1 cellular context compared by ENCODE assay signal in genomic region chr3:1734494-1735122, GRCh38.
TF ChIP-seq lines count a peak whose summit lies in the region.

No MANE protein-coding gene starts in this region.

TF ChIP-seq in SK-N-SH treated with all-trans-retinoic acid at 6 μM for 48 hours, 23 proteins besides CTCF, POLR2A, EP300 and RAD21 (continued from another document):
- TF ChIP-seq ESRRG (CRISPR knock-in tag; IDR thresholded peaks at IDR 0.05) = no peak
- TF ChIP-seq SNAI2 (CRISPR knock-in tag; IDR thresholded peaks at IDR 0.05) = no peak
- TF ChIP-seq PPARA (CRISPR knock-in tag; IDR thresholded peaks at IDR 0.05; ENCODE audit: borderline replicate concordance) = no peak
- TF ChIP-seq ZNF565 (CRISPR knock-in tag; conservative IDR thresholded peaks at IDR 0.05; ENCODE audit: low read depth) = no peak
- TF ChIP-seq POU6F1 (CRISPR knock-in tag; IDR thresholded peaks at IDR 0.05; ENCODE audit: borderline replicate concordance, low read depth) = no peak
- TF ChIP-seq CSDC2 (CRISPR knock-in tag; IDR thresholded peaks at IDR 0.05) = no peak
- TF ChIP-seq ZC3H10 (CRISPR knock-in tag; IDR thresholded peaks at IDR 0.05) = no peak
- no peak for TF ChIP-seq ZFP30 (CRISPR knock-in tag; IDR thresholded peaks at IDR 0.05)
- no peak for TF ChIP-seq TCF4 (CRISPR knock-in tag; IDR thresholded peaks at IDR 0.05; ENCODE audit: borderline replicate concordance)
- no peak for TF ChIP-seq BACH2 (CRISPR knock-in tag; IDR thresholded peaks at IDR 0.05; ENCODE audit: borderline replicate concordance)
